Comparison of ENCODE assay signal across 25 cellular contexts in genomic region chr7:97868314-97868713, GRCh38.
"Had no signal": no experiment of that assay in that cellular context is flagged by ENCODE, and none has a peak within 500 bp of the region (broad histone marks: within the 10 kb centered on the region; RNA-seq: fewer than 3 reads in every experiment).

No MANE protein-coding gene starts in this region.

- H3K27ac ChIP-seq: coronary artery, gastrocnemius medialis, neural progenitor cell, ovary, psoas muscle, sigmoid colon, stomach, thyroid gland, vagina had no signal

- H3K4me1 ChIP-seq: gastrocnemius medialis, neural progenitor cell, psoas muscle had no signal

- H3K36me3 Mint-ChIP-seq: neural progenitor cell had no signal

- H3K27me3 ChIP-seq: gastrocnemius medialis, ovary, sigmoid colon, stomach, thyroid gland, vagina had no signal

- H3K4me3 Mint-ChIP-seq: memory B cell; natural killer cell treated with Interleukin-12 subunit alpha and Interleukin-12 subunit beta and Interleukin-15 and Interleukin-18, amount 100 ng/mL, for 72 hours; neural progenitor cell; stimulated activated effector memory CD8-positive, alpha-beta T cell treated with anti-CD3 and anti-CD28 coated beads, Interleukin-12 subunit alpha, Interleukin-12 subunit beta, amount 100 ng/mL, for 72 hours had no signal

- H3K4me2 ChIP-seq: neural progenitor cell had no signal

- DNase-seq: dermis blood vessel endothelial cell; effector memory CD4-positive, alpha-beta T cell; gastrocnemius medialis; head of caudate nucleus; kidney; occipital lobe; ovary; posterior cingulate gyrus; psoas muscle; right cardiac atrium; sigmoid colon; stimulated activated CD4-positive, alpha-beta T cell treated with anti-CD3 and anti-CD28 coated beads, Interleukin-2, amount 100 ng/mL, for 24 hours; stimulated activated CD4-positive, alpha-beta T cell treated with anti-CD3 and anti-CD28 coated beads, Interleukin-4, amount 100 ng/mL, for 24 hours; stimulated activated naive CD4-positive, alpha-beta T cell treated with Interleukin-2 at 50 U/mL for 16 hours; stomach; thyroid gland; trophoblast cell had no signal

- ATAC-seq: gastrocnemius medialis; left lobe of liver; natural killer cell treated with Interleukin-12 subunit alpha and Interleukin-12 subunit beta and Interleukin-15 and Interleukin-18, amount 100 ng/mL, for 72 hours; psoas muscle; right cardiac atrium; stimulated activated effector memory CD8-positive, alpha-beta T cell treated with anti-CD3 and anti-CD28 coated beads, Interleukin-12 subunit alpha, Interleukin-12 subunit beta, amount 100 ng/mL, for 72 hours had no signal

- H3K36me3 ChIP-seq: gastrocnemius medialis, neural progenitor cell, ovary, thyroid gland had no signal

- H3K9me3 ChIP-seq: gastrocnemius medialis, ovary, psoas muscle, sigmoid colon, stomach, thyroid gland, vagina had no signal

- H3K4me3 ChIP-seq: coronary artery, gastrocnemius medialis, lung, neural progenitor cell, ovary, psoas muscle, sigmoid colon, stomach, thyroid gland, vagina had no signal

- H3K9me3 Mint-ChIP-seq: memory B cell; natural killer cell treated with Interleukin-12 subunit alpha and Interleukin-12 subunit beta and Interleukin-15 and Interleukin-18, amount 100 ng/mL, for 72 hours; neural progenitor cell; stimulated activated effector memory CD8-positive, alpha-beta T cell treated with anti-CD3 and anti-CD28 coated beads, Interleukin-12 subunit alpha, Interleukin-12 subunit beta, amount 100 ng/mL, for 72 hours had no signal

- H3K27me3 Mint-ChIP-seq: memory B cell; natural killer cell treated with Interleukin-12 subunit alpha and Interleukin-12 subunit beta and Interleukin-15 and Interleukin-18, amount 100 ng/mL, for 72 hours had no signal

- H3K27ac Mint-ChIP-seq: memory B cell; natural killer cell treated with Interleukin-12 subunit alpha and Interleukin-12 subunit beta and Interleukin-15 and Interleukin-18, amount 100 ng/mL, for 72 hours; neural progenitor cell; stimulated activated effector memory CD8-positive, alpha-beta T cell treated with anti-CD3 and anti-CD28 coated beads, Interleukin-12 subunit alpha, Interleukin-12 subunit beta, amount 100 ng/mL, for 72 hours had no signal

- H3K9ac ChIP-seq: neural progenitor cell had no signal

- H2AFZ ChIP-seq: neural progenitor cell had no signal
